25 cellular contexts compared by ENCODE assay signal in the genomic region with DNA sequence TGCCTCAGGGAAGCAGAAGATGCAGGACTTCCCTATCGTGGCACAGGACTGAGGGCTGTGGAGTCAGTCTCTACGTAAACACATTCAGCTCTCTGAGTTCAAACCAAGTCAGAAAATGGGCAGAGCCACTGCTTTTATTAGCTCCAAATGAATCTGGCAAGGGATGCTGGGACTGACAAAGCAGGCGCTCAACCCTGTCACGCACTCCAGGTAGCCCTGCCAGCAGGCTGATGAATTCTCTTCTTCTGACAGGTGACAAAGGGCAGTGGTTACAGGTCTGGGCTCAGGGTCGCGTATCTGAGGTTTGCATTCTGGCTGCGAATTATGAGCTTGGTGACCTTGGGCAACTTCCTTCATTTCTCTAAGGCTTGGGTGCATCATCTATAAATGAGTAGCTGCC. TPM values are rescaled to one million over a fixed set of nuclear protein-coding genes. Genes with fewer than 3 reads are reported as not detected.
DNase-seq lines count a peak whose midpoint lies in the region; ATAC-seq and TF ChIP-seq lines count a peak whose summit lies in the region.
"Had no signal": no experiment of that assay in that cellular context is flagged by ENCODE, and none has a peak within 500 bp of the region (broad histone marks: within the 10 kb centered on the region; RNA-seq: fewer than 3 reads in every experiment).

No MANE protein-coding gene starts in this region.

- no peak overlapping the region for H3K9ac ChIP-seq in endodermal cell (ENCODE audit: extremely low read depth, low read length, poor library complexity, severe bottlenecking)
- H3K9ac ChIP-seq: BLaER1 had no signal

- H3K27ac Mint-ChIP-seq in endodermal cell = no peak overlapping the region
- H3K27ac Mint-ChIP-seq in activated T-cell treated with anti-CD3 and anti-CD28 coated beads, Interleukin-2, amount 50 U/mL, for 72 hours = no peak overlapping the region
- H3K27ac Mint-ChIP-seq: CD4-positive, alpha-beta T cell; H9; HFFc6 had no signal

- no peak overlapping the region for H3K4me3 Mint-ChIP-seq in endodermal cell
- no peak overlapping the region for H3K4me3 Mint-ChIP-seq in activated T-cell treated with anti-CD3 and anti-CD28 coated beads, Interleukin-2, amount 50 U/mL, for 72 hours
- H3K4me3 Mint-ChIP-seq: CD4-positive, alpha-beta T cell; H9; HFFc6 had no signal

- peaks cover 3% of the 10 kb centered on the region for H3K4me1 Mint-ChIP-seq in endodermal cell
- H3K4me1 Mint-ChIP-seq in activated T-cell treated with anti-CD3 and anti-CD28 coated beads, Interleukin-2, amount 50 U/mL, for 72 hours (ENCODE audit: low read depth) = peaks cover 3% of the 10 kb centered on the region

- H3K36me3 ChIP-seq in endodermal cell (ENCODE audit: control insufficient read depth, insufficient read depth, low read length) (no peaks in the 10 kb centered on the region), sigmoid colon (no peaks in the 10 kb centered on the region)

- DNase-seq in DMS153 (lab: John Stamatoyannopoulos, UW) (peak; percentile 6), DMS153 treated with DMSO at 0.1 percent for 48 hours (lab: John Stamatoyannopoulos, UW; ENCODE audit: unreplicated experiment) (no peak), DMS79 treated with DMSO at 0.1 percent for 48 hours (lab: John Stamatoyannopoulos, UW) (peak; percentile 28), endodermal cell (peak; percentile 42), sigmoid colon (peak; percentile 52), NCI-H1092 treated with DMSO at 0.1 percent for 48 hours (lab: John Stamatoyannopoulos, UW) (no peak), UCSD-AML1 (lab: John Stamatoyannopoulos, UW; ENCODE audit: unreplicated experiment) (no peak)
- DNase-seq in activated T-cell treated with anti-CD3 and anti-CD28 coated beads, Interleukin-2, amount 50 U/mL, for 72 hours = no peak
- DNase-seq: ACHN; CD4-positive, alpha-beta T cell; DMS 273 treated with DMSO at 0.1 percent for 48 hours; GDM1; H9; HFFc6; MM.1S; NCI-H1048; NCI-H1436; NCI-H2029 treated with DMSO at 0.1 percent for 48 hours; NCI-H446; NCI-H526 had no signal

- H3K4me1 ChIP-seq in endodermal cell (ENCODE audit: control insufficient read depth, insufficient read depth, low read length) (no peaks in the 10 kb centered on the region), sigmoid colon (no peaks in the 10 kb centered on the region)
- H3K4me1 ChIP-seq: Caco-2 had no signal

- H3K27me3 ChIP-seq in endodermal cell (ENCODE audit: control insufficient read depth, insufficient read depth, low read length, poor library complexity, severe bottlenecking) (peaks cover 7% of the 10 kb centered on the region), sigmoid colon (peaks cover 0 to 3% (median 0%) of the 10 kb centered on the region in 3 donors)
- H3K27me3 ChIP-seq: BLaER1 had no signal

- WGBS in endodermal cell (ENCODE audit: insufficient coverage in 1 of 2, insufficient read length in 1 of 2), 2 experiments = 77 to 93% methylated on average over 5 to 7 of the region's 7 CpGs
- WGBS in sigmoid colon, 2 donors = 71 to 81% methylated on average over 7 of the region's 7 CpGs

- no peak for TF ChIP-seq POLR2A in sigmoid colon (IDR thresholded peaks at IDR 0.05)

- ATAC-seq in activated T-cell treated with anti-CD3 and anti-CD28 coated beads, Interleukin-2, amount 50 U/mL, for 72 hours (replicated peaks in 1 of 2) = no peak
- ATAC-seq: K562, Right ventricle myocardium inferior had no signal

- H3K27ac ChIP-seq in endodermal cell (ENCODE audit: low read depth, low read length) (no peak overlapping the region), sigmoid colon (no peak overlapping the region)
- H3K27ac ChIP-seq: 22Rv1, BLaER1 had no signal

- H3K9me3 Mint-ChIP-seq in endodermal cell = no peaks in the 10 kb centered on the region
- peaks cover 1 to 9% of the 10 kb centered on the region in 2 donors for H3K9me3 Mint-ChIP-seq in activated T-cell treated with anti-CD3 and anti-CD28 coated beads, Interleukin-2, amount 50 U/mL, for 72 hours
- H3K9me3 Mint-ChIP-seq: HFFc6 had no signal

- intact Hi-C loops in sigmoid colon (cut with DNase I) = no loop called here

- no peaks in the 10 kb centered on the region for H3K36me3 Mint-ChIP-seq in endodermal cell (ENCODE audit: low read depth)
- peaks cover 0 to 8% of the 10 kb centered on the region in 2 donors for H3K36me3 Mint-ChIP-seq in activated T-cell treated with anti-CD3 and anti-CD28 coated beads, Interleukin-2, amount 50 U/mL, for 72 hours (ENCODE audit: insufficient read depth in 2 of 2)

- H3K27me3 Mint-ChIP-seq in endodermal cell (ENCODE audit: insufficient read depth) = peaks cover 7% of the 10 kb centered on the region
- H3K27me3 Mint-ChIP-seq in activated T-cell treated with anti-CD3 and anti-CD28 coated beads, Interleukin-2, amount 50 U/mL, for 72 hours (ENCODE audit: low read depth) = no peaks in the 10 kb centered on the region
- H3K27me3 Mint-ChIP-seq: CD4-positive, alpha-beta T cell had no signal

- H3K4me3 ChIP-seq in endodermal cell (ENCODE audit: low read length) (no peak overlapping the region), sigmoid colon (no peak overlapping the region)
- H3K4me3 ChIP-seq: BLaER1, K562 had no signal

- no peak for TF ChIP-seq CTCF in endodermal cell (conservative IDR thresholded peaks at IDR 0.05)
- no peak for TF ChIP-seq CTCF in sigmoid colon (IDR thresholded peaks at IDR 0.05)

- no peak for TF ChIP-seq EP300 in sigmoid colon (IDR thresholded peaks at IDR 0.05)

- H3K9me3 ChIP-seq in endodermal cell (ENCODE audit: control insufficient read depth, low read length) (no peaks in the 10 kb centered on the region), sigmoid colon (no peaks in the 10 kb centered on the region)
- H3K9me3 ChIP-seq: Caco-2 had no signal

RNA-seq across cellular contexts. Expression of gene RPH3AL, which starts 9.4 kb away (rescaled TPM):
- total RNA-seq in endodermal cell = 10 to 100 TPM; 14.7 to 16.9 TPM
- 4.1 TPM for polyA plus RNA-seq in endodermal cell (2013, experiment 1 of 2)
- polyA plus RNA-seq in endodermal cell (2013, experiment 2 of 2) = 4.6 TPM
- 10 to 100 TPM in 1 of 4 donors, 1 to 10 TPM in 3; 1.8 to 12.7 (median 3.1) TPM for total RNA-seq in sigmoid colon
- polyA plus RNA-seq in sigmoid colon = 10 to 100 TPM; 14.2 to 23.1 (median 15.0) TPM
- total RNA-seq in activated T-cell treated with anti-CD3 and anti-CD28 coated beads, Interleukin-2, amount 50 U/mL, for 72 hours = 1 to 10 TPM; 3.5 to 7.2 TPM

Comparison
In these comparisons a context has a peak if more than half of its experiments do, and no peak if none do; other contexts are left out.
1. DNase-seq: peak in DMS153 (single experiment), DMS79 treated with DMSO at 0.1 percent for 48 hours (single experiment), endodermal cell (single experiment) and sigmoid colon (single experiment); none in DMS153 treated with DMSO at 0.1 percent for 48 hours (single experiment), activated T-cell treated with anti-CD3 and anti-CD28 coated beads, Interleukin-2, amount 50 U/mL, for 72 hours (0 of 2), NCI-H1092 treated with DMSO at 0.1 percent for 48 hours (single experiment) and UCSD-AML1 (single experiment).